ENCODE assay signal across 1 cellular context in the genomic region with DNA sequence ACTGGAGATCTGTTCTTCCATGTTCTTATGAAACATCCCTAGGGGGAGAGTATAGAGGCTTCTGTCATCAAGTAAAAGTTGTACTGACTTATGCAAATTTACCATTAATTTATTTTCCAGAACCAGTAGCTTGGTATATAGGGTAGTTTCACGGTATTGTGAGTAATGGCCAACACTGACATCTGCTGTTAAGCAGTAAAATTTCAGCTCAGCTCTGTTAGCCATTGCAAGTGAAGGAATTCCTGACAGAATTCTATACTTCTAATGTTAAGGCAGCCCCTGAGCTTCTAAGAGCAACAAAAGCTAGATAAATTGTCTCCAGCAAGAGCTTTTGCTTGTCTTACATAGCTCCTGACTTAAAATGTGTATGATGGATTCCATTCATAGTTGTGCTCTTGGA.
TF ChIP-seq lines count a peak whose summit lies in the region.

No MANE protein-coding gene starts in this region.

TF ChIP-seq in liver, 16 proteins besides CTCF, POLR2A, EP300 and RAD21 (continued from another document):
- TF ChIP-seq, protein P1, sequence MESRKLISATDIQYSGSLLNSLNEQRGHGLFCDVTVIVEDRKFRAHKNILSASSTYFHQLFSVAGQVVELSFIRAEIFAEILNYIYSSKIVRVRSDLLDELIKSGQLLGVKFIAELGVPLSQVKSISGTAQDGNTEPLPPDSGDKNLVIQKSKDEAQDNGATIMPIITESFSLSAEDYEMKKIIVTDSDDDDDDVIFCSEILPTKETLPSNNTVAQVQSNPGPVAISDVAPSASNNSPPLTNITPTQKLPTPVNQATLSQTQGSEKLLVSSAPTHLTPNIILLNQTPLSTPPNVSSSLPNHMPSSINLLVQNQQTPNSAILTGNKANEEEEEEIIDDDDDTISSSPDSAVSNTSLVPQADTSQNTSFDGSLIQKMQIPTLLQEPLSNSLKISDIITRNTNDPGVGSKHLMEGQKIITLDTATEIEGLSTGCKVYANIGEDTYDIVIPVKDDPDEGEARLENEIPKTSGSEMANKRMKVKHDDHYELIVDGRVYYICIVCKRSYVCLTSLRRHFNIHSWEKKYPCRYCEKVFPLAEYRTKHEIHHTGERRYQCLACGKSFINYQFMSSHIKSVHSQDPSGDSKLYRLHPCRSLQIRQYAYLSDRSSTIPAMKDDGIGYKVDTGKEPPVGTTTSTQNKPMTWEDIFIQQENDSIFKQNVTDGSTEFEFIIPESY (IDR thresholded peaks at IDR 0.05) = no peak
- no peak for TF ChIP-seq SP1 (IDR thresholded peaks at IDR 0.05)
